16 cellular contexts compared by ENCODE assay signal in the genomic region with DNA sequence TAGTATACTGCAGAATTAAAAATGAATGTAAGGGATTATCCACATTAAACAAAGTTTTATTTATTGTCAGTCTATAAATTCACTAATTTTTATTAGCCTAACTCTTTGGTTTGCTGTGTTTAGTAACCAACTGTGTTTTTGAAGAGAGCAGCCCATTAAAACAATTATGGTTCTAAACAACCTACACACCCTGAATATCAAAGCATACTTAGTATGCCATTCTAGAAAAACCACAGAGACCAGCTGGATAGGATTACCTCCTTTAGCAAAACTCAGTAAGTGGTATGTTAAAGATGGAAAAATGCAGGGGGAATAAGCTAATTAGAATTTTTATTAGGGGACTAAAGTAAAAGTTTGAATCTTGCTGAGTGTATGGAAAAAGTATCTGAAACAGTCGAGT.
"Had no signal": no experiment of that assay in that cellular context is flagged by ENCODE, and none has a peak within 500 bp of the region (broad histone marks: within the 10 kb centered on the region; RNA-seq: fewer than 3 reads in every experiment).

No MANE protein-coding gene starts in this region.

- H3K4me1 ChIP-seq: foreskin keratinocyte, left lung, testis, vagina had no signal

- H3K36me3 ChIP-seq: left lung, sigmoid colon, vagina had no signal

- H3K27ac ChIP-seq: foreskin keratinocyte, left lung, sigmoid colon, testis, vagina had no signal

- H3K9me3 ChIP-seq: left lung, sigmoid colon, testis, vagina had no signal

- H3K27me3 ChIP-seq: foreskin keratinocyte, left lung, sigmoid colon, testis, vagina had no signal

- DNase-seq: activated CD4-positive, alpha-beta T cell treated with anti-CD3 and anti-CD28 coated beads, Interleukin-2, amount 10 ng/mL, durations not matched to agents 7 days and 5 days; activated gamma-delta T cell treated with Interleukin-2 at 50 U/mL for 16 hours; activated T-cell treated with anti-CD3 and anti-CD28 coated beads, Interleukin-2, amount 50 U/mL, for 1 hour; anterior cingulate cortex; caudate nucleus; effector memory CD4-positive, alpha-beta T cell; foreskin keratinocyte; kidney glomerular epithelial cell; left lung; natural killer cell; sigmoid colon; stimulated activated CD4-positive, alpha-beta T cell treated with anti-CD3 and anti-CD28 coated beads, Interleukin-2, amount 100 ng/mL, for 48 hours; stimulated activated naive CD4-positive, alpha-beta T cell; testis had no signal

- H3K4me3 ChIP-seq: left lung, lung, sigmoid colon, testis, vagina had no signal
